Comparison of ENCODE assay signal across 8 cellular contexts in the genomic region with DNA sequence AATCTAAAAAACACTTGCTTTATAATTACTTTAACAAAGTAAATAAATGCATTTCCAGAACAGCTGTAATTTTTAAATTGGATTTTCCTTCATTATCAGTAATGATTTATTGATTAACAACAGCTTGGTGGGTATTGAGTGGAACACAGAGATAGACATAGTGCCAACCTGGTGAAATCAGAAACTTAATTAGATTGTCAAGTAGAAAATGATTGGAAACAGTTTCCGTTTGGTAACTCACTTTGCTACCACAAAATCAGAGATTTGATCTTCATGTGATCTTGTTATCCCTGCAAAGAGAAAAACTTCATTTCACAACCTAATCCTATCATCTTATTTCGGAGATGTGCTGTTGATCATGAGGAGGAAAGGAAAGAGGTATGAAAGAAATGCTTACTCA.
"Had no signal": no experiment of that assay in that cellular context is flagged by ENCODE, and none has a peak within 500 bp of the region (broad histone marks: within the 10 kb centered on the region; RNA-seq: fewer than 3 reads in every experiment).

No MANE protein-coding gene starts in this region.

- FAIRE-seq: H1, H54, HepG2 had no signal

- H3K36me3 Mint-ChIP-seq: IgD-negative memory B cell had no signal

- H2AFZ ChIP-seq: GM23338 had no signal

- H3K9me3 Mint-ChIP-seq: GM23338, H9, IgD-negative memory B cell had no signal

- H3K4me3 Mint-ChIP-seq: GM23338, H9, IgD-negative memory B cell had no signal

- H3K27ac Mint-ChIP-seq: GM23338, H9, IgD-negative memory B cell had no signal

- ATAC-seq: GM23338, HepG2 had no signal

- DNase-seq: H9, HCEC 1CT had no signal

- H3K4me2 ChIP-seq: GM23338 had no signal

- H3K4me1 Mint-ChIP-seq: IgD-negative memory B cell had no signal

- H3K27ac ChIP-seq: HL-60 had no signal

- H3K4me3 ChIP-seq: GM23338 had no signal
